Comparison of ENCODE assay signal across 17 cellular contexts in the genomic region with DNA sequence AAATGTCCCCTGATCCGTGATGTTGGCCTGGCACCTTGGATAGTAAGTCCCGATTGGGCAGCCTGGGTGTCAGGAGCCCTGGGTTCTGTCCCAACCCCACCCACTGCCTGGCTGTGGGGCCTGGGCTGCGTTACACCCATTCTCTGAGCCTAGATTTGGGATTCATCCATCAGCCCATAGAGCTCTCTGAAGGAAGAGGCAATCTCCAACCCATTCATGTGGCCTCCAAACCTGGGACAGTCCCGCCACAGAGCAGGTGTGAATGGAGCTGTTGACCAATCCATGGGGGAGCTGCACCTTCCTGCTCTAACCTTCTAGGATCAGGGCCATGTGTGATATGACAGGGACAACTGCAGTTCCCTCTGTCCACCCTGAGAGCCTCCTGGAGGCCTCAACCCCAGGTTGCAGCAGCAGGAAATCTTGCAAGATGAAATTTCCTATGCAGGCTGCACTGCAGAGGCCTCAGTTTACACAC.
"Had no signal": no experiment of that assay in that cellular context is flagged by ENCODE, and none has a peak within 500 bp of the region (broad histone marks: within the 10 kb centered on the region; RNA-seq: fewer than 3 reads in every experiment).

No MANE protein-coding gene starts in this region.

- H3K36me3 ChIP-seq: neural progenitor cell, ovary, SJCRH30, thoracic aorta had no signal

- H3K4me3 ChIP-seq: neural progenitor cell, ovary, SJCRH30, thoracic aorta had no signal

- H3K9ac ChIP-seq: neural progenitor cell had no signal

- H3K9me3 Mint-ChIP-seq: activated naive CD4-positive, alpha-beta T cell treated with anti-CD3 and anti-CD28 coated beads, Interleukin-2, amount 10 ng/mL, durations not matched to agents 7 days and 5 days; activated naive CD8-positive, alpha-beta T cell treated with anti-CD3 and anti-CD28 coated beads, Interleukin-2, amount 50 U/mL, for 24 hours; brain; neural progenitor cell; stimulated activated memory B cell treated with anti-CD40 and anti-IgM and Interleukin-4, amounts not matched to agents 10 μg/mL and 1 μg/mL and 100 μg/mL, for 72 hours had no signal

- H3K4me2 ChIP-seq: neural progenitor cell had no signal

- DNase-seq: activated CD4-positive, alpha-beta T cell treated with anti-CD3 and anti-CD28 coated beads, Interleukin-2, amount 50 U/mL, for 1 hour; activated naive CD4-positive, alpha-beta T cell treated with anti-CD3 and anti-CD28 coated beads, Interleukin-2, amount 10 ng/mL, durations not matched to agents 7 days and 5 days; activated naive CD8-positive, alpha-beta T cell treated with anti-CD3 and anti-CD28 coated beads, Interleukin-2, amount 50 U/mL, for 24 hours; activated T-cell treated with anti-CD3 and anti-CD28 coated beads, Interleukin-2, amount 50 U/mL, for 1 hour; anterior cingulate cortex; cortex of kidney; effector CD4-positive, alpha-beta T cell; SJCRH30; stimulated activated CD4-positive, alpha-beta T cell treated with anti-CD3 and anti-CD28 coated beads, Interleukin-4, amount 100 ng/mL, for 24 hours; T1000 had no signal

- H3K27ac Mint-ChIP-seq: activated naive CD4-positive, alpha-beta T cell treated with anti-CD3 and anti-CD28 coated beads, Interleukin-2, amount 10 ng/mL, durations not matched to agents 7 days and 5 days; activated naive CD8-positive, alpha-beta T cell treated with anti-CD3 and anti-CD28 coated beads, Interleukin-2, amount 50 U/mL, for 24 hours; neural progenitor cell; stimulated activated memory B cell treated with anti-CD40 and anti-IgM and Interleukin-4, amounts not matched to agents 10 μg/mL and 1 μg/mL and 100 μg/mL, for 72 hours had no signal

- H3K4me1 Mint-ChIP-seq: activated naive CD4-positive, alpha-beta T cell treated with anti-CD3 and anti-CD28 coated beads, Interleukin-2, amount 10 ng/mL, durations not matched to agents 7 days and 5 days; activated naive CD8-positive, alpha-beta T cell treated with anti-CD3 and anti-CD28 coated beads, Interleukin-2, amount 50 U/mL, for 24 hours; neural progenitor cell; stimulated activated memory B cell treated with anti-CD40 and anti-IgM and Interleukin-4, amounts not matched to agents 10 μg/mL and 1 μg/mL and 100 μg/mL, for 72 hours had no signal

- H3K9me3 ChIP-seq: ovary, SJCRH30, thoracic aorta had no signal

- H3K27me3 ChIP-seq: neural progenitor cell, ovary had no signal

- H3K27ac ChIP-seq: neural progenitor cell, ovary, SJCRH30, thoracic aorta had no signal

- ATAC-seq: activated naive CD8-positive, alpha-beta T cell treated with anti-CD3 and anti-CD28 coated beads, Interleukin-2, amount 50 U/mL, for 24 hours; esophagus mucosa; sciatic nerve; stimulated activated memory B cell treated with anti-CD40 and anti-IgM and Interleukin-4, amounts not matched to agents 10 μg/mL and 1 μg/mL and 100 μg/mL, for 72 hours had no signal

- H3K4me1 ChIP-seq: neural progenitor cell, SJCRH30 had no signal

- H2AFZ ChIP-seq: neural progenitor cell had no signal

- H3K4me3 Mint-ChIP-seq: activated naive CD4-positive, alpha-beta T cell treated with anti-CD3 and anti-CD28 coated beads, Interleukin-2, amount 10 ng/mL, durations not matched to agents 7 days and 5 days; activated naive CD8-positive, alpha-beta T cell treated with anti-CD3 and anti-CD28 coated beads, Interleukin-2, amount 50 U/mL, for 24 hours; brain; neural progenitor cell; stimulated activated memory B cell treated with anti-CD40 and anti-IgM and Interleukin-4, amounts not matched to agents 10 μg/mL and 1 μg/mL and 100 μg/mL, for 72 hours had no signal

- H3K36me3 Mint-ChIP-seq: activated naive CD4-positive, alpha-beta T cell treated with anti-CD3 and anti-CD28 coated beads, Interleukin-2, amount 10 ng/mL, durations not matched to agents 7 days and 5 days; brain; neural progenitor cell; stimulated activated memory B cell treated with anti-CD40 and anti-IgM and Interleukin-4, amounts not matched to agents 10 μg/mL and 1 μg/mL and 100 μg/mL, for 72 hours had no signal
